25 cellular contexts compared by ENCODE assay signal in genomic region chr5:50927953-50928352, GRCh38.
DNase-seq lines count a peak whose midpoint lies in the region; ATAC-seq, FAIRE-seq and TF ChIP-seq lines count a peak whose summit lies in the region.
"Had no signal": no experiment of that assay in that cellular context is flagged by ENCODE, and none has a peak within 500 bp of the region (broad histone marks: within the 10 kb centered on the region; RNA-seq: fewer than 3 reads in every experiment).

No MANE protein-coding gene starts in this region.

- TF ChIP-seq CTCF in HepG2 (CRISPR knock-in tag; IDR thresholded peaks at IDR 0.05) (no peak), right lobe of liver (IDR thresholded peaks at IDR 0.05) (no peak)

- H3K4me2 ChIP-seq in HepG2 (ENCODE audit: low read depth, low read length): no peak overlapping the region
- H3K4me2 ChIP-seq: BLaER1 had no signal

- in situ Hi-C loops in HepG2 (cut with HindIII; ENCODE audit: extremely low pct_ligation_motif_present, low pct_unique_long_range_greater_than_20kb): no loop called here

- intact Hi-C loops in HepG2 (cut with micrococcal nuclease; ENCODE audit: unreplicated experiment) (no loop called here), right lobe of liver (cut with DNase I) (no loop called here)

- FAIRE-seq in HepG2 (lab: Jason Lieb, UNC) (no peak), HTR-8/SVneo (lab: Jason Lieb, UNC) (peak; percentile 57)
- FAIRE-seq: GM12878, GM12892, GM18507 had no signal

- H2AFZ ChIP-seq in HepG2 (ENCODE audit: low read length): no peak overlapping the region

- no peak overlapping the region for H3K9ac ChIP-seq in HepG2 (ENCODE audit: insufficient read depth, low read depth, low read length)
- H3K9ac ChIP-seq: BLaER1 had no signal

- POLR2A ChIA-PET in HepG2 (lab: Yijun Ruan, JAX): no interaction called here

- H3K27me3 ChIP-seq in HepG2 (ENCODE audit: control insufficient read depth in 1 of 2, insufficient read depth in 2 of 2, low read length in 2 of 2) (no peaks in the 10 kb centered on the region), right lobe of liver (no peaks in the 10 kb centered on the region)
- H3K27me3 ChIP-seq: BLaER1 had no signal

- H3K79me2 ChIP-seq in HepG2 (ENCODE audit: insufficient read depth, low read length): no peaks in the 10 kb centered on the region

- DNase-seq in DMS53 (lab: John Stamatoyannopoulos, UW) (peak; percentile 36), DMS53 treated with DMSO at 0.1 percent for 48 hours (lab: John Stamatoyannopoulos, UW; ENCODE audit: unreplicated experiment) (no peak), HepG2 (ENCODE audit: low spot score) (no peak), right lobe of liver (no peak), HTR-8/SVneo (ENCODE audit: insufficient read length, low spot score) (no peak), NCI-H774 (lab: John Stamatoyannopoulos, UW) (peak; percentile 24), left lobe of liver (ENCODE audit: low spot score) (no peak)
- DNase-seq: 8988T; ACHN; BE2C; C1 segment of cervical spinal cord; CD4-positive, alpha-beta memory T cell; CD4-positive, CD25-positive, alpha-beta regulatory T cell; CD8-positive, alpha-beta memory T cell; COR-L47; DMS 273 treated with DMSO at 0.1 percent for 48 hours; DMS79; DND-41; EL; GDM1 had no signal

- no TSS peak for BruUV-seq in HepG2 (replicated peaks; lab: Mats Ljungman, UMichigan)

- TF ChIP-seq POLR2A in HepG2 (IDR thresholded peaks at IDR 0.05; ENCODE audit: insufficient read depth in 1 of 2, low read depth in 2 of 2, low read length in 2 of 2) (no peak), right lobe of liver (IDR thresholded peaks at IDR 0.05) (no peak)

- no peak overlapping the region for H3K4me3 ChIP-seq in HepG2 (replicated peaks in 1 of 3; ENCODE audit: insufficient read depth in 1 of 3, low read depth in 2 of 3, low read length in 3 of 3)
- H3K4me3 ChIP-seq in right lobe of liver: no peak overlapping the region
- H3K4me3 ChIP-seq: BLaER1, GM12878 had no signal

- ATAC-seq in HepG2 (no peak), right lobe of liver (no peak), left lobe of liver (no peak), GM19463 (IDR thresholded peaks at IDR 0.05; ENCODE audit: unreplicated experiment) (no peak)
- ATAC-seq: GM12878 had no signal

- CTCF ChIA-PET in HepG2 (lab: Yijun Ruan, JAX; ENCODE audit: low intra/inter-chr PET ratio, low total read pairs): no interaction called here

- no peaks in the 10 kb centered on the region for H3K9me3 ChIP-seq in HepG2 (ENCODE audit: low read length)
- H3K9me3 ChIP-seq in right lobe of liver: no peaks in the 10 kb centered on the region
- H3K9me3 ChIP-seq: BE2C had no signal

- TF ChIP-seq RAD21 in HepG2 (CRISPR knock-in tag; IDR thresholded peaks at IDR 0.05): no peak

- TF ChIP-seq EP300 in HepG2 (IDR thresholded peaks at IDR 0.05; ENCODE audit: low read depth in 2 of 2, low read length in 2 of 2) (no peak), HepG2 (CRISPR knock-in tag; IDR thresholded peaks at IDR 0.05; ENCODE audit: borderline replicate concordance) (no peak)

- no peak overlapping the region for H3K27ac ChIP-seq in HepG2 (ENCODE audit: extremely low read length, insufficient read depth, low read length)
- H3K27ac ChIP-seq in right lobe of liver: no peak overlapping the region
- H3K27ac ChIP-seq: BLaER1 had no signal

- no peaks in the 10 kb centered on the region for H4K20me1 ChIP-seq in HepG2 (ENCODE audit: insufficient read depth, low read length)
- H4K20me1 ChIP-seq: BLaER1 had no signal

- H3K36me3 ChIP-seq in HepG2 (replicated peaks in 1 of 2; ENCODE audit: control insufficient read depth in 1 of 2, insufficient read depth in 2 of 2, low read length in 2 of 2) (no peaks in the 10 kb centered on the region), right lobe of liver (no peaks in the 10 kb centered on the region)
- H3K36me3 ChIP-seq: BE2C, BLaER1 had no signal

- H3K4me1 ChIP-seq in HepG2 (ENCODE audit: insufficient read depth, low read length): peaks cover 6% of the 10 kb centered on the region; the same call in 1 of the 2 replicates
- no peaks in the 10 kb centered on the region for H3K4me1 ChIP-seq in right lobe of liver
- H3K4me1 ChIP-seq: BE2C, BLaER1 had no signal

TF ChIP-seq in HepG2, 621 proteins besides CTCF, POLR2A, EP300 and RAD21:
- peak; percentile 82 for TF ChIP-seq ATF7 (IDR thresholded peaks at IDR 0.05)
- no peak for TF ChIP-seq ATF7 (CRISPR knock-in tag; IDR thresholded peaks at IDR 0.05)
- TF ChIP-seq ZNF235 (CRISPR knock-in tag; IDR thresholded peaks at IDR 0.05; ENCODE audit: borderline replicate concordance): no peak

Comparison
In these comparisons a context has a peak if more than half of its experiments do, and no peak if none do; other contexts are left out.
1. DNase-seq: peak in DMS53 (single experiment) and NCI-H774 (single experiment); none in DMS53 treated with DMSO at 0.1 percent for 48 hours (single experiment), HepG2 (single experiment), right lobe of liver (0 of 3), HTR-8/SVneo (single experiment) and left lobe of liver (single experiment).